ENCODE assay signal across 17 cellular contexts in genomic region chr10:79406683-79407396, GRCh38. TPM values are rescaled to one million over a fixed set of nuclear protein-coding genes. Genes with fewer than 3 reads are reported as not detected.
DNase-seq lines count a peak whose midpoint lies in the region; ATAC-seq and TF ChIP-seq lines count a peak whose summit lies in the region.
"Had no signal": no experiment of that assay in that cellular context is flagged by ENCODE, and none has a peak within 500 bp of the region (broad histone marks: within the 10 kb centered on the region; RNA-seq: fewer than 3 reads in every experiment).

No MANE protein-coding gene starts in this region.

- TF ChIP-seq POLR2A in IMR-90 (IDR thresholded peaks at IDR 0.05; ENCODE audit: low read depth, low read length) (no peak), gastrocnemius medialis (IDR thresholded peaks at IDR 0.05) (no peak)

- POLR2A ChIA-PET in IMR-90 (lab: Charles Lee; ENCODE audit: unreplicated experiment) (no interaction called here), SK-N-SH (lab: Yijun Ruan, JAX) (no interaction called here)

- peaks cover 42 to 69% of the 10 kb centered on the region in 2 experiments for H3K79me1 ChIP-seq in IMR-90 (ENCODE audit: low read depth in 1 of 2, low read length in 2 of 2)

- no peak overlapping the region for H3K18ac ChIP-seq in IMR-90 (ENCODE audit: low read depth, low read length)

- no peaks in the 10 kb centered on the region for H3F3A ChIP-seq in SK-N-SH (replicated peaks; ENCODE audit: insufficient read depth)

- no TSS peak for BruUV-seq in IMR-90 (replicated peaks; lab: Mats Ljungman, UMichigan)

- H3K23ac ChIP-seq in IMR-90 (ENCODE audit: low read depth, low read length), result no peak overlapping the region

- no peak overlapping the region for H3K4me3 ChIP-seq in IMR-90 (ENCODE audit: insufficient read depth, low read depth, low read length)
- no peak overlapping the region for H3K4me3 ChIP-seq in SK-N-SH (ENCODE audit: low read depth in 2 of 2, low read length in 1 of 2)
- H3K4me3 ChIP-seq in gastrocnemius medialis, result no peak overlapping the region
- no peak overlapping the region for H3K4me3 ChIP-seq in HAP-1

- H3K4me2 ChIP-seq in IMR-90 (ENCODE audit: low read depth, low read length) (no peak overlapping the region), SK-N-SH (no peak overlapping the region)

- TF ChIP-seq RAD21 in IMR-90 (IDR thresholded peaks at IDR 0.05; ENCODE audit: low read length) (no peak), SK-N-SH (IDR thresholded peaks at IDR 0.05; ENCODE audit: low read length) (no peak)

- H3K27me3 ChIP-seq in IMR-90 (ENCODE audit: control insufficient read depth, insufficient read depth, low read length), result no peaks in the 10 kb centered on the region
- no peaks in the 10 kb centered on the region for H3K27me3 ChIP-seq in SK-N-SH (ENCODE audit: insufficient read depth)
- no peaks in the 10 kb centered on the region for H3K27me3 ChIP-seq in layer of hippocampus (ENCODE audit: control insufficient read depth, insufficient read depth, low read length)
- no peaks in the 10 kb centered on the region for H3K27me3 ChIP-seq in gastrocnemius medialis
- no peaks in the 10 kb centered on the region for H3K27me3 ChIP-seq in HAP-1 (ENCODE audit: low read depth)

- H3K4ac ChIP-seq in IMR-90 (ENCODE audit: low read depth, low read length), result no peak overlapping the region; the same call in 1 of the 2 replicates

- no peak overlapping the region for H2BK15ac ChIP-seq in IMR-90 (ENCODE audit: low read depth, low read length)

- no peak overlapping the region for H2BK120ac ChIP-seq in IMR-90 (ENCODE audit: low read depth, low read length)

- H3K9me2 ChIP-seq in SK-N-SH, result no peaks in the 10 kb centered on the region

- ATAC-seq in IMR-90 (ENCODE audit: low read depth) (no peak), gastrocnemius medialis (no peak), HG02885 (IDR thresholded peaks at IDR 0.05; ENCODE audit: poor library complexity, unreplicated experiment) (no peak)

- H3K9me3 ChIP-seq in IMR-90 (ENCODE audit: control insufficient read depth, insufficient read depth, low read length), result no peaks in the 10 kb centered on the region
- no peaks in the 10 kb centered on the region for H3K9me3 ChIP-seq in SK-N-SH
- H3K9me3 ChIP-seq in gastrocnemius medialis, result no peaks in the 10 kb centered on the region
- no peaks in the 10 kb centered on the region for H3K9me3 ChIP-seq in HAP-1

- no peak overlapping the region for H4K5ac ChIP-seq in IMR-90 (ENCODE audit: low read depth, low read length)

- dilution Hi-C loops in IMR-90 (cut with HindIII; ENCODE audit: low sequenced_read_pairs, unreplicated experiment), result no loop called here

- H2AK5ac ChIP-seq in IMR-90 (ENCODE audit: low read depth, low read length), result peak overlapping the region; percentile 7; the same call in 1 of the 2 replicates

- H3K14ac ChIP-seq in IMR-90 (replicated peaks; ENCODE audit: low read depth, low read length), result no peak overlapping the region

- peak overlapping the region; percentile 35 for H2AK9ac ChIP-seq in IMR-90 (replicated peaks; ENCODE audit: low read depth, low read length, poor library complexity)

- H3K36me3 ChIP-seq in IMR-90 (ENCODE audit: control insufficient read depth, insufficient read depth, low read length) (peaks cover 39% of the 10 kb centered on the region), SK-N-SH (replicated peaks in 1 of 2; ENCODE audit: control insufficient read depth in 1 of 2, insufficient read depth in 2 of 2, low read length in 1 of 2) (no peaks in the 10 kb centered on the region), gastrocnemius medialis (no peaks in the 10 kb centered on the region), HAP-1 (replicated peaks) (no peaks in the 10 kb centered on the region)

- WGBS in IMR-90 (ENCODE audit: extremely low coverage in 2 of 2, insufficient read length in 1 of 2), 2 experiments, result 83% methylated on average over 6 of the region's 13 CpGs; no CpG with 5 or more reads in 1 of the 2 experiments
- 92% methylated on average over 6 of the region's 13 CpGs for WGBS in SK-N-SH (ENCODE audit: low lambda C conversion rate)

- no peak for TF ChIP-seq EP300 in SK-N-SH (IDR thresholded peaks at IDR 0.05; ENCODE audit: borderline replicate concordance in 1 of 2, low read depth in 1 of 2, low read length in 1 of 2)

- H3K9me1 ChIP-seq in IMR-90 (ENCODE audit: insufficient read depth, low read length), result peaks cover 47% of the 10 kb centered on the region

- H4K20me1 ChIP-seq in IMR-90 (ENCODE audit: insufficient read depth, low read length) (peaks cover 44% of the 10 kb centered on the region), SK-N-SH (ENCODE audit: insufficient read depth) (peaks cover 21% of the 10 kb centered on the region; the same call in 1 of the 2 replicates)

- H4K91ac ChIP-seq in IMR-90 (ENCODE audit: insufficient read depth, low read depth, low read length), result no peak overlapping the region

- CTCF ChIA-PET in IMR-90 (lab: Yijun Ruan, JAX), result no interaction called here
- CTCF ChIA-PET in SK-N-SH (lab: Yijun Ruan, JAX), result interaction anchor here (0.6 to 3.4 kb wide), 3 partner anchors 16 to 32 kb away, joined by 3 to 16 read pairs (median 7); no protein-coding TSS in a partner anchor

- H2AFZ ChIP-seq in IMR-90 (replicated peaks; ENCODE audit: low read length, poor library complexity) (no peak overlapping the region), SK-N-SH (ENCODE audit: low read depth) (no peak overlapping the region)

- in situ Hi-C loops in IMR-90 (cut with MboI; ENCODE audit: low sequenced_read_pairs) (no loop called here), gastrocnemius medialis (cut with MboI; ENCODE audit: low sequenced_read_pairs in 4 of 4) (no loop called here), HAP-1 (cut with MboI; ENCODE audit: low sequenced_read_pairs) (no loop called here)

- H3K4me1 ChIP-seq in IMR-90 (ENCODE audit: control insufficient read depth, insufficient read depth, low read length), result peaks cover 67% of the 10 kb centered on the region
- peaks cover 18 to 80% of the 10 kb centered on the region in 2 experiments for H3K4me1 ChIP-seq in SK-N-SH (ENCODE audit: control insufficient read depth in 1 of 2, insufficient read depth in 2 of 2, low read depth in 1 of 2, low read length in 1 of 2)
- H3K4me1 ChIP-seq in gastrocnemius medialis, result no peaks in the 10 kb centered on the region
- H3K4me1 ChIP-seq in HAP-1, result no peaks in the 10 kb centered on the region

- no peak overlapping the region for H2BK20ac ChIP-seq in IMR-90 (ENCODE audit: low read depth, low read length)

- H3K56ac ChIP-seq in IMR-90 (ENCODE audit: extremely low read depth, insufficient read depth, low read length), result no peak overlapping the region

- intact Hi-C loops in IMR-90 (cut with micrococcal nuclease), result no loop called here
- intact Hi-C loops in gastrocnemius medialis (cut with DNase I; ENCODE audit: low total_unique reads), result no loop called here

- DNase-seq in IMR-90 (no peak), SK-N-SH (no peak), gastrocnemius medialis (peak in 1 of 2 donors; percentile 17), kidney glomerular epithelial cell (lab: John Stamatoyannopoulos, UW) (no peak), HAP-1 (ENCODE audit: low spot score in 2 of 2) (no peak)
- DNase-seq in activated CD4-positive, alpha-beta T cell treated with anti-CD3 and anti-CD28 coated beads, Interleukin-2, amount 50 U/mL, for 4 hours, result no peak
- DNase-seq: activated naive CD4-positive, alpha-beta T cell treated with anti-CD3 and anti-CD28 coated beads for 36 hours; CD4-positive, alpha-beta T cell; cerebellar nuclear complex; GF-D8; hypothalamus; NCI-H446 treated with DMSO at 0.1 percent for 48 hours; stimulated activated CD4-positive, alpha-beta T cell treated with anti-CD3 and anti-CD28 coated beads, Interleukin-2, amount 100 ng/mL, for 48 hours; stimulated activated naive CD4-positive, alpha-beta T cell had no signal

- no peaks in the 10 kb centered on the region; the same call in 1 of the 2 replicates for H3K79me2 ChIP-seq in SK-N-SH (ENCODE audit: insufficient read depth)

- H3K9ac ChIP-seq in IMR-90 (ENCODE audit: low read depth, low read length) (no peak overlapping the region), SK-N-SH (no peak overlapping the region)

- H3K27ac ChIP-seq in IMR-90 (ENCODE audit: insufficient read depth, low read length) (no peak overlapping the region), SK-N-SH (ENCODE audit: low read depth in 2 of 2, low read length in 1 of 2) (peak overlapping the region in 1 of 2 experiments; percentile 95; a peak in 2 of 4 replicates), layer of hippocampus (ENCODE audit: low read depth, low read length) (peak overlapping the region; percentile 99), gastrocnemius medialis (peak overlapping the region; percentile 49 to 87 (median 68))

- no peak overlapping the region for H2BK5ac ChIP-seq in IMR-90 (ENCODE audit: low read depth, low read length, poor library complexity, severe bottlenecking)

- TF ChIP-seq CTCF in IMR-90 (conservative IDR thresholded peaks at IDR 0.05; ENCODE audit: low read depth, low read length) (no peak), SK-N-SH (IDR thresholded peaks at IDR 0.05) (no peak), gastrocnemius medialis (IDR thresholded peaks at IDR 0.05 in 4 of 5, conservative IDR thresholded peaks at IDR 0.05 in 1 of 5) (no peak)

- H4K8ac ChIP-seq in IMR-90 (ENCODE audit: low read depth in 2 of 2, low read length in 2 of 2), result no peak overlapping the region; a peak in 1 of 4 replicates

TF ChIP-seq in IMR-90, 13 proteins besides CTCF, POLR2A, EP300 and RAD21:
- TF ChIP-seq CEBPB (IDR thresholded peaks at IDR 0.05; ENCODE audit: low read depth, low read length) (no peak), RFX5 (IDR thresholded peaks at IDR 0.05; ENCODE audit: low read depth, low read length) (no peak)

TF ChIP-seq in SK-N-SH, 30 proteins besides CTCF, POLR2A, EP300 and RAD21:
- 0 out of 2 replicates have a peak, but pooled peaks have one; percentile 6 for TF ChIP-seq GATA2 (CRISPR knock-in tag; IDR thresholded peaks at IDR 0.05)
- no peak for TF ChIP-seq NRF1 (IDR thresholded peaks at IDR 0.05; ENCODE audit: low read depth, low read length)

RNA-seq across cellular contexts. Expression of gene ZCCHC24, which starts 38.6 kb away (rescaled TPM):
- total RNA-seq in IMR-90 (2012; rRNA removed), result 12.2 and 15.1 TPM in 2 replicates
- polyA plus RNA-seq in IMR-90 (2012; rRNA removed), result 25.9 and 29.9 TPM in 2 replicates
- polyA plus RNA-seq in IMR-90 (2012; cell fraction: cytosol; rRNA removed), result 19.8 and 29.3 TPM in 2 replicates
- polyA plus RNA-seq in IMR-90 (2012; cell fraction: nucleus; rRNA removed; ENCODE audit: low replicate concordance), result 22.4 and 28.3 TPM in 2 replicates
- 15.8 and 16.2 TPM in 2 replicates for polyA plus RNA-seq in SK-N-SH (2012; rRNA removed)
- 10.3 and 13.2 TPM in 2 replicates for polyA plus RNA-seq in SK-N-SH (2012; cell fraction: cytosol; rRNA removed)
- polyA plus RNA-seq in SK-N-SH (2012; cell fraction: nucleus; rRNA removed), result 12.8 and 15.3 TPM in 2 replicates
- 100 to 1,000 TPM in 1 of 4 donors, 10 to 100 TPM in 3; 59.6 to 122 (median 84.5) TPM for total RNA-seq in gastrocnemius medialis
- total RNA-seq: HT-29 had no signal

RNA-seq across cellular contexts. Expression of gene PPIF, which starts 59.6 kb away (rescaled TPM):
- total RNA-seq in IMR-90 (2012; rRNA removed), result 29.2 and 29.7 TPM in 2 replicates
- polyA plus RNA-seq in IMR-90 (2012; rRNA removed), result 127 and 130 TPM in 2 replicates
- polyA plus RNA-seq in IMR-90 (2012; cell fraction: cytosol; rRNA removed), result 113 and 150 TPM in 2 replicates
- 205 and 248 TPM in 2 replicates for polyA plus RNA-seq in IMR-90 (2012; cell fraction: nucleus; rRNA removed; ENCODE audit: low replicate concordance)
- polyA plus RNA-seq in SK-N-SH (2012; rRNA removed), result 73.8 and 85.9 TPM in 2 replicates
- polyA plus RNA-seq in SK-N-SH (2012; cell fraction: cytosol; rRNA removed), result 64.9 and 80.6 TPM in 2 replicates
- polyA plus RNA-seq in SK-N-SH (2012; cell fraction: nucleus; rRNA removed), result 163 and 169 TPM in 2 replicates
- total RNA-seq in gastrocnemius medialis, result 10 to 100 TPM; 39.1 to 82.1 (median 67.9) TPM
